Comparison of ENCODE assay signal across 10 cellular contexts in genomic region chrX:120697053-120697452, GRCh38.
A peak's percentile ranks its signal among the peaks of the same experiment; 100 is the strongest.
DNase-seq lines count a peak whose midpoint lies in the region; ATAC-seq, FAIRE-seq and TF ChIP-seq lines count a peak whose summit lies in the region.
"Had no signal": no experiment of that assay in that cellular context is flagged by ENCODE, and none has a peak within 500 bp of the region (broad histone marks: within the 10 kb centered on the region; RNA-seq: fewer than 3 reads in every experiment).

No MANE protein-coding gene starts in this region.

- H3K9me3 Mint-ChIP-seq in stimulated activated effector memory CD8-positive, alpha-beta T cell treated with anti-CD3 and anti-CD28 coated beads, Interleukin-12 subunit alpha, Interleukin-12 subunit beta, amount 100 ng/mL, for 72 hours: peaks cover 9% of the 10 kb centered on the region

- ATAC-seq in HG02840 (IDR thresholded peaks at IDR 0.05; ENCODE audit: low FRiP score, unreplicated experiment): peak; percentile 62
- peak; percentile 89 for ATAC-seq in stimulated activated effector memory CD8-positive, alpha-beta T cell treated with anti-CD3 and anti-CD28 coated beads, Interleukin-12 subunit alpha, Interleukin-12 subunit beta, amount 100 ng/mL, for 72 hours
- no peak for ATAC-seq in HG02981 (IDR thresholded peaks at IDR 0.05; ENCODE audit: unreplicated experiment)
- ATAC-seq in omental fat pad (ENCODE audit: low FRiP score): no peak
- no peak for ATAC-seq in HG03135 (IDR thresholded peaks at IDR 0.05; ENCODE audit: unreplicated experiment)

- DNase-seq in GM19239 (ENCODE audit: insufficient read length, low spot score) (no peak), T-helper 1 cell (peak in 3 of 5 donors; percentile 1 to 89 (median 2)), omental fat pad (ENCODE audit: low spot score) (no peak)
- peak; percentile 2 to 50 for DNase-seq in stimulated activated effector memory CD8-positive, alpha-beta T cell treated with anti-CD3 and anti-CD28 coated beads, Interleukin-12 subunit alpha, Interleukin-12 subunit beta, amount 100 ng/mL, for 72 hours (ENCODE audit: low spot score in 2 of 2)
- DNase-seq: brain microvascular endothelial cell, NCI-H1417 had no signal

- TF ChIP-seq CTCF in omental fat pad (IDR thresholded peaks at IDR 0.05): no peak

- H3K36me3 Mint-ChIP-seq in stimulated activated effector memory CD8-positive, alpha-beta T cell treated with anti-CD3 and anti-CD28 coated beads, Interleukin-12 subunit alpha, Interleukin-12 subunit beta, amount 100 ng/mL, for 72 hours: peaks cover 5% of the 10 kb centered on the region

- H3K4me1 Mint-ChIP-seq in stimulated activated effector memory CD8-positive, alpha-beta T cell treated with anti-CD3 and anti-CD28 coated beads, Interleukin-12 subunit alpha, Interleukin-12 subunit beta, amount 100 ng/mL, for 72 hours: peaks cover 13% of the 10 kb centered on the region
- H3K4me1 Mint-ChIP-seq: neural crest cell had no signal

- peak; percentile 86 for FAIRE-seq in GM19239 (lab: Jason Lieb, UNC)

- no peak overlapping the region for H3K4me3 Mint-ChIP-seq in stimulated activated effector memory CD8-positive, alpha-beta T cell treated with anti-CD3 and anti-CD28 coated beads, Interleukin-12 subunit alpha, Interleukin-12 subunit beta, amount 100 ng/mL, for 72 hours
- H3K4me3 Mint-ChIP-seq: neural crest cell had no signal

- peak overlapping the region; percentile 37 for H3K27ac Mint-ChIP-seq in stimulated activated effector memory CD8-positive, alpha-beta T cell treated with anti-CD3 and anti-CD28 coated beads, Interleukin-12 subunit alpha, Interleukin-12 subunit beta, amount 100 ng/mL, for 72 hours

Comparison
In these comparisons a context has a peak if more than half of its experiments do, and no peak if none do; other contexts are left out.
1. DNase-seq: peak in T-helper 1 cell (3 of 5) and stimulated activated effector memory CD8-positive, alpha-beta T cell treated with anti-CD3 and anti-CD28 coated beads, Interleukin-12 subunit alpha, Interleukin-12 subunit beta, amount 100 ng/mL, for 72 hours (2 of 2); none in GM19239 (single experiment) and omental fat pad (single experiment).
2. ATAC-seq: peak in HG02840 (single experiment) and stimulated activated effector memory CD8-positive, alpha-beta T cell treated with anti-CD3 and anti-CD28 coated beads, Interleukin-12 subunit alpha, Interleukin-12 subunit beta, amount 100 ng/mL, for 72 hours (single experiment); none in HG02981 (single experiment), omental fat pad (single experiment) and HG03135 (single experiment).